1 cellular context compared by ENCODE assay signal in genomic region chr3:161644871-161645636, GRCh38.
TF ChIP-seq lines count a peak whose summit lies in the region.

No MANE protein-coding gene starts in this region.

TF ChIP-seq in A549, 52 proteins besides CTCF, POLR2A, EP300 and RAD21 (continued from another document):
- no peak for TF ChIP-seq HMGXB4 (CRISPR knock-in tag; IDR thresholded peaks at IDR 0.05; ENCODE audit: borderline replicate concordance)
- TF ChIP-seq MYC (IDR thresholded peaks at IDR 0.05; ENCODE audit: borderline replicate concordance, low read length): no peak
- TF ChIP-seq POLR2AphosphoS2 (conservative IDR thresholded peaks at IDR 0.05; ENCODE audit: low read length): no peak
- no peak for TF ChIP-seq FOSB (CRISPR knock-in tag; IDR thresholded peaks at IDR 0.05)
- TF ChIP-seq ATOH8 (CRISPR knock-in tag; IDR thresholded peaks at IDR 0.05; ENCODE audit: low read depth): no peak
- TF ChIP-seq MAZ (IDR thresholded peaks at IDR 0.05; ENCODE audit: borderline replicate concordance, low read depth, low read length): no peak
- TF ChIP-seq MAX (IDR thresholded peaks at IDR 0.05): no peak
